Comparison of ENCODE assay signal across 21 cellular contexts in the genomic region with DNA sequence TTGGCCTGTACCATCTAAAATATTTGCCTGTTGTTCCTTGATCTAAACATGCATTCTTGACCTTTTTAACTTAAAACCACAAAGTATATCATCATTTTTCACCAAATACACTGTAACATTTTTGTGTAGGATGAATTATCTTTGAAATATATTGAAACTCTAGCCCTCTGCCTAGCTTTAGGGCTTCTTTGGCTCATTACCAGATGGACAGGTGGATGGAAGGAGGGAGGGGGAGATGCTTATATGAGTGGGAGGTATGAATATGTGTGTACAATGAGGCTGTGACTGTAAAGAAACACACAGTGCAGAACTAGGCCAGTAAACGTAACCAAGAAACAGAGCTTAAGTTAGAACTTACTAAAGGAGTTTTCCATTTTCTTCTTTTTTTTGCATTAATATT.
"Had no signal": no experiment of that assay in that cellular context is flagged by ENCODE, and none has a peak within 500 bp of the region (broad histone marks: within the 10 kb centered on the region; RNA-seq: fewer than 3 reads in every experiment).

No MANE protein-coding gene starts in this region.

- H3K9me3 ChIP-seq: esophagus squamous epithelium, right atrium auricular region, tibial artery, uterus had no signal

- H3K4me1 ChIP-seq: tibial artery, uterus had no signal

- H3K9me3 Mint-ChIP-seq: activated CD4-positive, alpha-beta T cell treated with anti-CD3 and anti-CD28 coated beads, Interleukin-2, amount 10 ng/mL, durations not matched to agents 7 days and 5 days; stimulated activated naive B cell treated with anti-CD40 and anti-IgM and Interleukin-4, amounts not matched to agents 10 μg/mL and 1 μg/mL and 100 μg/mL, for 72 hours had no signal

- H3K27ac ChIP-seq: coronary artery, esophagus squamous epithelium, right atrium auricular region, tibial artery, uterus had no signal

- H3K27me3 Mint-ChIP-seq: central memory CD8-positive, alpha-beta T cell; natural killer cell treated with Interleukin-12 subunit alpha and Interleukin-12 subunit beta and Interleukin-15 and Interleukin-18, amount 100 ng/mL, for 72 hours had no signal

- DNase-seq: activated CD4-positive, alpha-beta T cell treated with anti-CD3 and anti-CD28 coated beads, Interleukin-2, amount 10 ng/mL, durations not matched to agents 7 days and 5 days; activated CD8-positive, alpha-beta memory T cell treated with anti-CD3 and anti-CD28 coated beads, Interleukin-2, amount 50 U/mL, for 48 hours; activated gamma-delta T cell; activated T-cell treated with anti-CD3 and anti-CD28 coated beads, Interleukin-2, amount 50 U/mL, for 72 hours; amniotic stem cell; effector CD4-positive, alpha-beta T cell; esophagus squamous epithelium; glutamatergic neuron; kidney glomerular epithelial cell; mesenchymal stem cell; posterior cingulate gyrus; stimulated activated CD4-positive, alpha-beta T cell treated with anti-CD3 and anti-CD28 coated beads, Interleukin-15, amount 100 ng/mL, for 24 hours; stimulated activated CD4-positive, alpha-beta T cell treated with anti-CD3 and anti-CD28 coated beads, Interleukin-4, amount 100 ng/mL, for 1 hour; stimulated activated naive B cell treated with anti-CD40 and anti-IgM and Interleukin-4, amounts not matched to agents 10 μg/mL and 1 μg/mL and 100 μg/mL, for 72 hours; tibial artery; uterus had no signal

- H3K27ac Mint-ChIP-seq: activated CD4-positive, alpha-beta T cell treated with anti-CD3 and anti-CD28 coated beads, Interleukin-2, amount 10 ng/mL, durations not matched to agents 7 days and 5 days; activated naive CD4-positive, alpha-beta T cell treated with anti-CD3 and anti-CD28 coated beads, Interleukin-2, amount 50 U/mL, for 72 hours; activated T-cell treated with anti-CD3 and anti-CD28 coated beads, Interleukin-2, amount 50 U/mL, for 72 hours; natural killer cell treated with Interleukin-12 subunit alpha and Interleukin-12 subunit beta and Interleukin-15 and Interleukin-18, amount 100 ng/mL, for 72 hours; stimulated activated naive B cell treated with anti-CD40 and anti-IgM and Interleukin-4, amounts not matched to agents 10 μg/mL and 1 μg/mL and 100 μg/mL, for 72 hours had no signal

- H3K36me3 ChIP-seq: esophagus squamous epithelium, right atrium auricular region, tibial artery, uterus had no signal

- H3K4me3 Mint-ChIP-seq: activated CD4-positive, alpha-beta T cell treated with anti-CD3 and anti-CD28 coated beads, Interleukin-2, amount 10 ng/mL, durations not matched to agents 7 days and 5 days; activated T-cell treated with anti-CD3 and anti-CD28 coated beads, Interleukin-2, amount 50 U/mL, for 72 hours; central memory CD8-positive, alpha-beta T cell; natural killer cell treated with Interleukin-12 subunit alpha and Interleukin-12 subunit beta and Interleukin-15 and Interleukin-18, amount 100 ng/mL, for 72 hours; stimulated activated naive B cell treated with anti-CD40 and anti-IgM and Interleukin-4, amounts not matched to agents 10 μg/mL and 1 μg/mL and 100 μg/mL, for 72 hours had no signal

- H3K4me1 Mint-ChIP-seq: central memory CD8-positive, alpha-beta T cell had no signal

- H3K36me3 Mint-ChIP-seq: activated naive CD4-positive, alpha-beta T cell treated with anti-CD3 and anti-CD28 coated beads, Interleukin-2, amount 50 U/mL, for 72 hours; natural killer cell treated with Interleukin-12 subunit alpha and Interleukin-12 subunit beta and Interleukin-15 and Interleukin-18, amount 100 ng/mL, for 72 hours; stimulated activated naive B cell treated with anti-CD40 and anti-IgM and Interleukin-4, amounts not matched to agents 10 μg/mL and 1 μg/mL and 100 μg/mL, for 72 hours had no signal

- H3K27me3 ChIP-seq: esophagus squamous epithelium, right atrium auricular region, tibial artery, uterus had no signal

- H3K4me3 ChIP-seq: coronary artery, esophagus squamous epithelium, right atrium auricular region, tibial artery, uterus had no signal
